Comparison of ENCODE assay signal across 13 cellular contexts in the genomic region with DNA sequence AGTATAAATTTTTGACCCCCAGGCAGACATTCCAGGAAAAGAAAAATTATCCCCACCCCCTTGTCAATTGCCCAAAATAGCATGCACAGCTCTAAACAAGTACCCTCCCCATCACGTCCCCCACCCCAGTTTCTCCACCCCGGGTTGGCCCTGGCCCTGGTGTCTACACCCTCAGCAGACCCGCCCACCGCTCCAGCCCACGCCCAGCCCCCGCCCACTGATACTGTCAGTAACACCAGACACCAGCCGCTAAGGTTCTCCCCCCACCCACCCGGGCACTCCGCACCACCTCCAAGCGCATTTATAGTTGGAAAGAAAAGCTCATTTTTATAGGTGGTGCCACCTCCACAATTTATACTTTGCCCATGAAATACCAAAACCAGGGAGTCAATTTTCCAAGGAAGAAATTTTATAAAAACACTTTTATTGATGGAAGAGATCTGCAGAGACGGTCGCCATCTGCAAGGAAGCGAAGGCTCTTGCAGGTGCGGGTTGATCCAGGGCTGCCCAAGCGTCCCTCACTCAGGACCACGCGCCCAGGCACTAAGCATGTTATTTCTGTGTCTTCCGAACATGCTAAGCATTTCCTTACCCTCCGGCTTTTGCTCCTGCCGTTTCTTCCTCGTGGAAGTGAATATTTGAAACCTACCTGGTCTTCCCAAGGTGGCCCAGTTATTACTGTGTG.
"Had no signal": no experiment of that assay in that cellular context is flagged by ENCODE, and none has a peak within 500 bp of the region (broad histone marks: within the 10 kb centered on the region; RNA-seq: fewer than 3 reads in every experiment).

No MANE protein-coding gene starts in this region.

- H3K4me3 Mint-ChIP-seq: activated T-cell treated with anti-CD3 and anti-CD28 coated beads, Interleukin-2, amount 50 U/mL, for 4 hours; memory B cell; natural killer cell; stimulated activated naive CD8-positive, alpha-beta T cell treated with anti-CD3 and anti-CD28 coated beads, Interleukin-15, Interleukin-2, amounts not matched to agents 100 ng/mL and 50 ng/mL, for 24 hours had no signal

- ATAC-seq: activated CD4-positive, CD25-positive, alpha-beta regulatory T cell treated with anti-CD3 and anti-CD28 coated beads, Interleukin-2, amount 50 U/mL, for 24 hours; activated T-cell treated with anti-CD3 and anti-CD28 coated beads, Interleukin-2, amount 50 U/mL, for 4 hours; natural killer cell had no signal

- H3K36me3 Mint-ChIP-seq: memory B cell, natural killer cell had no signal

- H3K4me3 ChIP-seq: cardiac muscle cell, left ventricle myocardium inferior, suprapubic skin had no signal

- H3K9me3 ChIP-seq: suprapubic skin had no signal

- H3K27ac Mint-ChIP-seq: memory B cell; natural killer cell; stimulated activated naive CD8-positive, alpha-beta T cell treated with anti-CD3 and anti-CD28 coated beads, Interleukin-15, Interleukin-2, amounts not matched to agents 100 ng/mL and 50 ng/mL, for 24 hours had no signal

- H3K4me1 Mint-ChIP-seq: memory B cell, natural killer cell had no signal

- H3K4me1 ChIP-seq: left ventricle myocardium inferior, suprapubic skin had no signal

- H3K27me3 ChIP-seq: cardiac muscle cell had no signal

- H3K9me3 Mint-ChIP-seq: activated T-cell treated with anti-CD3 and anti-CD28 coated beads, Interleukin-2, amount 50 U/mL, for 4 hours; memory B cell; natural killer cell; stimulated activated naive CD8-positive, alpha-beta T cell treated with anti-CD3 and anti-CD28 coated beads, Interleukin-15, Interleukin-2, amounts not matched to agents 100 ng/mL and 50 ng/mL, for 24 hours had no signal

- H3K27ac ChIP-seq: cardiac muscle cell, left ventricle myocardium inferior, suprapubic skin had no signal

- DNase-seq: activated effector memory CD4-positive, alpha-beta T cell treated with Interleukin-2 at 50 U/mL for 16 hours; activated naive CD4-positive, alpha-beta T cell treated with anti-CD3 and anti-CD28 coated beads, Interleukin-2, amount 50 U/mL, for 16 hours; activated T-cell treated with anti-CD3 and anti-CD28 coated beads, Interleukin-2, amount 50 U/mL, for 4 hours; kidney; left ventricle myocardium inferior; natural killer cell; small intestine; trophoblast cell had no signal

- H3K27me3 Mint-ChIP-seq: stimulated activated naive CD8-positive, alpha-beta T cell treated with anti-CD3 and anti-CD28 coated beads, Interleukin-15, Interleukin-2, amounts not matched to agents 100 ng/mL and 50 ng/mL, for 24 hours had no signal

- H3K36me3 ChIP-seq: cardiac muscle cell, left ventricle myocardium inferior, suprapubic skin had no signal
